In the genomic region with DNA sequence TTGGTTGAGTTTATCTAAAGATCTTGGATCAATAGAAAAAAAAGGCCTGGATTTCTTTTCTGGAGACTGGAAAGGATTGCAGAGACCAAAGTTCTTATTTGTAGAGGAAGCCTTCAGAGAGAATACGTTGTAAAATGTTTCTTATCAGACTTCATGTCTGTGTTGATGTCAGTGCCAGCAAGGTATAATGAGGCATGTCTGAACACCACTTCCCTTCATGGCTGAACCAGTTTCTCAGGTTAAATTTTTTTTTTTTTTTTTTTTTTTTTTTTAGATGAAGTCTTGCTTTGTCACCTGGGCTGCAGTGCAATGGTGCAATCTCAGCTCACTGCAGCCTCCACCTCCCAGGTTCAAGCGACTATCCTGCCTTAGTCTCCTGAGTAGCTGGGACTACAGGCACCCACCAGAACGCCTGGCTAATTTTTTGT, we compare ENCODE assay signal across 17 cellular contexts.
"Had no signal": no experiment of that assay in that cellular context is flagged by ENCODE, and none has a peak within 500 bp of the region (broad histone marks: within the 10 kb centered on the region; RNA-seq: fewer than 3 reads in every experiment).

No MANE protein-coding gene starts in this region.

- H3K4me3 Mint-ChIP-seq: brain; naive thymus-derived CD8-positive, alpha-beta T cell had no signal

- H3K4me1 ChIP-seq: gastroesophageal sphincter had no signal

- FAIRE-seq: endometrium, TTC549 had no signal

- ATAC-seq: activated naive CD4-positive, alpha-beta T cell treated with anti-CD3 and anti-CD28 coated beads, Interleukin-2, amount 50 U/mL, for 72 hours; gastroesophageal sphincter; naive thymus-derived CD8-positive, alpha-beta T cell; sciatic nerve had no signal

- H3K36me3 Mint-ChIP-seq: activated naive CD4-positive, alpha-beta T cell treated with anti-CD3 and anti-CD28 coated beads, Interleukin-2, amount 50 U/mL, for 72 hours; brain; naive thymus-derived CD8-positive, alpha-beta T cell had no signal

- H3K9me3 ChIP-seq: gastroesophageal sphincter, neutrophil had no signal

- H3K27ac Mint-ChIP-seq: activated naive CD4-positive, alpha-beta T cell treated with anti-CD3 and anti-CD28 coated beads, Interleukin-2, amount 50 U/mL, for 72 hours; naive thymus-derived CD8-positive, alpha-beta T cell had no signal

- DNase-seq: activated CD4-positive, alpha-beta T cell treated with anti-CD3 and anti-CD28 coated beads, Interleukin-2, amount 50 U/mL, for 1 hour; activated CD4-positive, CD25-positive, alpha-beta regulatory T cell; activated T-cell treated with anti-CD3 and anti-CD28 coated beads for 4 hours; amniotic stem cell; cerebellar nuclear complex; midbrain; naive thymus-derived CD8-positive, alpha-beta T cell; stimulated activated naive CD4-positive, alpha-beta T cell; substantia nigra had no signal

- H3K4me1 Mint-ChIP-seq: brain had no signal

- H3K4me3 ChIP-seq: gastroesophageal sphincter had no signal

- H3K9me3 Mint-ChIP-seq: activated naive CD4-positive, alpha-beta T cell treated with anti-CD3 and anti-CD28 coated beads, Interleukin-2, amount 50 U/mL, for 72 hours; brain; naive thymus-derived CD8-positive, alpha-beta T cell had no signal

- H3K27me3 Mint-ChIP-seq: brain; naive thymus-derived CD8-positive, alpha-beta T cell; progenitor cell of endocrine pancreas had no signal

- H3K27ac ChIP-seq: gastroesophageal sphincter, neutrophil had no signal

- H3K36me3 ChIP-seq: gastroesophageal sphincter, neutrophil had no signal

- H3K27me3 ChIP-seq: gastroesophageal sphincter, neutrophil had no signal
